Comparison of ENCODE assay signal across 14 cellular contexts in the genomic region with DNA sequence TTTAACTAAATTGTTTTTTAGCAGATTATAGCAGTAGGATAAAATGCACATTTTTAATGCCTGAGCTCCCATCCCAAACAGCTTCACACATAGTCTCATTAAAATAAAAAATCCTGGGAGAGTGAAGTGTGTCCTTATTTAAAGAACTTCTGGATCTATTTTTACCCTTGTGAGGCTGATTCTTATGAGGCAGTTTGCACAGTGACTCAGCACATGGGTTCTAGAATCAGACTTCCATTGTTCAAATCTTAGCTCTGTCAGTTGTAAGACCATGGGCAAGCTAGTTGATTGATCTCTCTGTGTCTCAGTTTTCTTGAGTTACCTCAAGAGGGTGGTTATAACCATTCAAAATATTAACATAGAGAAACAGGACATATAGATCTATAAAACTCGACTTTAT.
A peak's percentile ranks its signal among the peaks of the same experiment; 100 is the strongest.
DNase-seq lines count a peak whose midpoint lies in the region; ATAC-seq and TF ChIP-seq lines count a peak whose summit lies in the region.
"Had no signal": no experiment of that assay in that cellular context is flagged by ENCODE, and none has a peak within 500 bp of the region (broad histone marks: within the 10 kb centered on the region; RNA-seq: fewer than 3 reads in every experiment).

No MANE protein-coding gene starts in this region.

- no peak overlapping the region for H3K23ac ChIP-seq in H9 (ENCODE audit: insufficient read length, low read depth, low read length)

- H4K8ac ChIP-seq in H9 (replicated peaks; ENCODE audit: insufficient read length, low read depth, low read length), result no peak overlapping the region

- H2BK12ac ChIP-seq in H9 (ENCODE audit: insufficient read length, low read depth, low read length), result no peak overlapping the region

- H3K36me3 Mint-ChIP-seq in H9 (ENCODE audit: insufficient read depth in 1 of 3, low read depth in 3 of 3), result no peaks in the 10 kb centered on the region

- H3K4me1 ChIP-seq in mammary epithelial cell (ENCODE audit: insufficient read depth, low read length) (peaks cover 10% of the 10 kb centered on the region), breast epithelium (no peaks in the 10 kb centered on the region), H9 (ENCODE audit: insufficient read depth, low read length) (no peaks in the 10 kb centered on the region), upper lobe of left lung (no peaks in the 10 kb centered on the region)

- BruUV-seq in mammary epithelial cell (replicated peaks; lab: Mats Ljungman, UMichigan), result no TSS peak

- WGBS in mammary epithelial cell (ENCODE audit: low coverage, missing lambda C conversion rate), result 81% methylated on average over 1 of the region's 1 CpG
- no CpG with 5 or more reads among the region's 1 CpG for WGBS in H9 (ENCODE audit: extremely low coverage, insufficient read length, low lambda C conversion rate)
- WGBS in upper lobe of left lung, 2 donors, result 67 to 82% methylated on average over 1 of the region's 1 CpG

- no peak overlapping the region for H3K27ac Mint-ChIP-seq in H9

- peaks cover 4 to 5% of the 10 kb centered on the region in 2 experiments; a peak in 3 of 4 replicates for H3K4me1 Mint-ChIP-seq in H9

- no peak overlapping the region for H4K91ac ChIP-seq in H9 (ENCODE audit: insufficient read length, low read depth, low read length)

- CTCF ChIA-PET in mammary epithelial cell (lab: Charles Lee; ENCODE audit: low non-redundant PET), result no interaction called here

- H3K9me3 Mint-ChIP-seq in H9, result no peaks in the 10 kb centered on the region; a peak in 1 of 5 replicates

- H2AFZ ChIP-seq in mammary epithelial cell (ENCODE audit: low read depth, low read length) (no peak overlapping the region), H9 (ENCODE audit: low read length) (no peak overlapping the region)

- H3K4ac ChIP-seq in H9 (ENCODE audit: low read depth, low read length), result no peak overlapping the region

- no peak overlapping the region for H3K18ac ChIP-seq in H9 (ENCODE audit: insufficient read length, low read depth, low read length)

- H2BK15ac ChIP-seq in H9 (ENCODE audit: low read depth, low read length), result no peak overlapping the region

- no peaks in the 10 kb centered on the region for H3K79me1 ChIP-seq in H9 (ENCODE audit: insufficient read depth, low read depth, low read length, poor library complexity, severe bottlenecking)

- no peak overlapping the region for H2BK120ac ChIP-seq in H9 (ENCODE audit: low read depth, low read length, poor library complexity, severe bottlenecking)

- H3K27me3 ChIP-seq in mammary epithelial cell (ENCODE audit: insufficient read depth, low read length) (no peaks in the 10 kb centered on the region), breast epithelium (no peaks in the 10 kb centered on the region), H9 (ENCODE audit: insufficient read depth, low read length) (no peaks in the 10 kb centered on the region), upper lobe of left lung (no peaks in the 10 kb centered on the region)

- H2BK20ac ChIP-seq in H9 (ENCODE audit: low read depth, low read length, poor library complexity, severe bottlenecking), result no peak overlapping the region

- no peak for TF ChIP-seq CTCF in mammary epithelial cell (conservative IDR thresholded peaks at IDR 0.05 in 1 of 2, IDR thresholded peaks at IDR 0.05 in 1 of 2; ENCODE audit: extremely low read depth in 1 of 2, insufficient read depth in 1 of 2, low read depth in 1 of 2, low read length in 2 of 2)
- no peak for TF ChIP-seq CTCF in breast epithelium (IDR thresholded peaks at IDR 0.05)
- TF ChIP-seq CTCF in H9 (conservative IDR thresholded peaks at IDR 0.05), result no peak
- TF ChIP-seq CTCF in upper lobe of left lung (IDR thresholded peaks at IDR 0.05), result no peak

- H3K36me3 ChIP-seq in mammary epithelial cell (ENCODE audit: insufficient read depth, low read length) (no peaks in the 10 kb centered on the region), breast epithelium (no peaks in the 10 kb centered on the region), upper lobe of left lung (no peaks in the 10 kb centered on the region)

- in situ Hi-C loops in mammary epithelial cell (cut with MboI; ENCODE audit: low sequenced_read_pairs in 2 of 2), result no loop called here
- in situ Hi-C loops in SK-MEL-5 (cut with HindIII; ENCODE audit: low pct_unique_long_range_greater_than_20kb, low sequenced_read_pairs), result no loop called here

- H3K27ac ChIP-seq in mammary epithelial cell (ENCODE audit: insufficient read depth, low read depth, low read length) (no peak overlapping the region), breast epithelium (no peak overlapping the region), H9 (ENCODE audit: insufficient read length, low read depth, low read length) (no peak overlapping the region), upper lobe of left lung (no peak overlapping the region)

- no peak overlapping the region for H4K5ac ChIP-seq in H9 (ENCODE audit: insufficient read length, low read depth, low read length)

- no peak for TF ChIP-seq POLR2A in breast epithelium (IDR thresholded peaks at IDR 0.05)
- no peak for TF ChIP-seq POLR2A in upper lobe of left lung (IDR thresholded peaks at IDR 0.05)

- H2BK5ac ChIP-seq in H9 (ENCODE audit: insufficient read length, low read length), result no peak overlapping the region

- no peak overlapping the region for H3K9ac ChIP-seq in mammary epithelial cell (ENCODE audit: insufficient read depth, low read length)
- H3K9ac ChIP-seq in H9 (ENCODE audit: extremely low read depth, insufficient read length, low read length), result no peak overlapping the region

- intact Hi-C loops in mammary epithelial cell (cut with micrococcal nuclease), result no loop called here
- intact Hi-C loops in breast epithelium (cut with DNase I; ENCODE audit: low total_unique reads), result no loop called here

- H3K23me2 ChIP-seq in H9 (ENCODE audit: insufficient read length, low read depth, low read length, poor library complexity, severe bottlenecking), result no peaks in the 10 kb centered on the region

- peak; percentile 9 for DNase-seq in mammary epithelial cell
- DNase-seq in breast epithelium (ENCODE audit: low spot score in 2 of 2), result no peak
- DNase-seq in SK-MEL-5 (ENCODE audit: low read depth, low spot score), result peak; percentile 52
- peak; percentile 71 for DNase-seq in foreskin melanocyte
- no peak for DNase-seq in H9
- no peak for DNase-seq in epidermal melanocyte (ENCODE audit: insufficient read length, low spot score)
- no peak for DNase-seq in upper lobe of left lung
- DNase-seq: C1 segment of cervical spinal cord, GF-D8, GOT3, MM.1S, NCI-H187, NCI-H446, NCI-H748 treated with DMSO at 0.1 percent for 48 hours had no signal

- ATAC-seq in upper lobe of left lung (ENCODE audit: low FRiP score in 2 of 2), result no peak

- H2AK5ac ChIP-seq in H9 (ENCODE audit: insufficient read length, low read length), result no peak overlapping the region

- H3K4me3 Mint-ChIP-seq in H9, result no peak overlapping the region

- H3K14ac ChIP-seq in H9 (ENCODE audit: insufficient read depth, low read length), result no peak overlapping the region

- TF ChIP-seq EP300 in upper lobe of left lung (IDR thresholded peaks at IDR 0.05), result no peak

- dilution Hi-C loops in mammary epithelial cell (cut with HindIII; ENCODE audit: low sequenced_read_pairs), result no loop called here

- H3K79me2 ChIP-seq in mammary epithelial cell (ENCODE audit: insufficient read depth, low read length) (no peaks in the 10 kb centered on the region), H9 (ENCODE audit: insufficient read depth, low read length) (no peaks in the 10 kb centered on the region)

- H3K9me3 ChIP-seq in mammary epithelial cell (replicated peaks; ENCODE audit: insufficient read depth, low read length) (no peaks in the 10 kb centered on the region), breast epithelium (no peaks in the 10 kb centered on the region), H9 (ENCODE audit: control insufficient read depth, low read depth, low read length) (no peaks in the 10 kb centered on the region), upper lobe of left lung (no peaks in the 10 kb centered on the region)

- H4K20me1 ChIP-seq in mammary epithelial cell (ENCODE audit: insufficient read depth, low read length) (no peaks in the 10 kb centered on the region), H9 (ENCODE audit: control insufficient read depth, insufficient read depth, insufficient read length) (no peaks in the 10 kb centered on the region)

- H3K27me3 Mint-ChIP-seq in H9 (ENCODE audit: low read depth), result no peaks in the 10 kb centered on the region

- H3K4me2 ChIP-seq in mammary epithelial cell (ENCODE audit: insufficient read depth, low read depth, low read length) (no peak overlapping the region), H9 (ENCODE audit: insufficient read depth, insufficient read length, low read length) (no peak overlapping the region)

- H3T11ph ChIP-seq in H9 (ENCODE audit: low read length), result no peak overlapping the region

- H3K4me3 ChIP-seq in mammary epithelial cell (replicated peaks in 1 of 3; ENCODE audit: insufficient read depth in 1 of 3, low read depth in 2 of 3, low read length in 3 of 3) (no peak overlapping the region), breast epithelium (no peak overlapping the region), upper lobe of left lung (no peak overlapping the region)

- H3K56ac ChIP-seq in H9 (ENCODE audit: insufficient read length, low read depth, low read length), result no peak overlapping the region

Comparison
In these comparisons a context has a peak if more than half of its experiments do, and no peak if none do; other contexts are left out.
1. DNase-seq: peak in mammary epithelial cell (single experiment), SK-MEL-5 (single experiment) and foreskin melanocyte (single experiment); none in breast epithelium (0 of 2), H9 (single experiment), epidermal melanocyte (single experiment) and upper lobe of left lung (0 of 2).